Comparison of ENCODE assay signal across 14 cellular contexts in the genomic region with DNA sequence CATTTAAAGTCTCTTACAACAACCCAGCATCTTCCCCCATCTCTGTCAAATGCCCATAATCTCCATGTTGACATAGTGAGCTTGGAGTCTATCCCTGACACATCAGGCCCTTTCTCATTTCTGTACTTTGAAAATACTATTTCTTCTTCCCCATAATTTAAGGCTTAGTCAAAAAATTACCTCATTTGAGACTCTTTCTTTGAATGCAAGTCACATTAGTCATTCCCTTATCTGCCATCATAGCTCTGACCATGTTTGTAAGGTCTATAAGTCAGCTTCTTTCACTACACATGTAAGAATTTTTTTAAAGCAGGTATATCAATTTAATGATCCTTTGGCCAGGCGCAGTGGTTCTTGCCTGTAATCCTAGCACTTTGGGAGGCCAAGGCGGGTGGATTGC.
DNase-seq lines count a peak whose midpoint lies in the region; FAIRE-seq and TF ChIP-seq lines count a peak whose summit lies in the region.
"Had no signal": no experiment of that assay in that cellular context is flagged by ENCODE, and none has a peak within 500 bp of the region (broad histone marks: within the 10 kb centered on the region; RNA-seq: fewer than 3 reads in every experiment).

No MANE protein-coding gene starts in this region.

- no peaks in the 10 kb centered on the region for H3F3A ChIP-seq in MM.1S (ENCODE audit: insufficient read depth, low read length)

- H3K4me2 ChIP-seq in MM.1S (ENCODE audit: low read depth, low read length) = no peak overlapping the region

- no peak overlapping the region for H3K27ac ChIP-seq in MM.1S (ENCODE audit: low read length)
- H3K27ac ChIP-seq: dorsolateral prefrontal cortex, right lobe of liver had no signal

- no peaks in the 10 kb centered on the region for H3K27me3 ChIP-seq in MM.1S (replicated peaks; ENCODE audit: insufficient read depth, low read length)
- H3K27me3 ChIP-seq: dorsolateral prefrontal cortex, MG63, right lobe of liver had no signal

- no peaks in the 10 kb centered on the region for H4K20me1 ChIP-seq in MM.1S (ENCODE audit: insufficient read depth, low read length)

- no peak overlapping the region for H2AFZ ChIP-seq in MM.1S (ENCODE audit: low read length)

- no peaks in the 10 kb centered on the region for H3K9me3 ChIP-seq in MM.1S (replicated peaks; ENCODE audit: insufficient read depth, low read length)
- H3K9me3 ChIP-seq: MG63, right lobe of liver had no signal

- no peak overlapping the region for H3K4me3 ChIP-seq in cardiac fibroblast (replicated peaks in 1 of 2; ENCODE audit: low read depth in 2 of 2, low read length in 2 of 2)
- no peak overlapping the region for H3K4me3 ChIP-seq in MM.1S (ENCODE audit: low read length)
- H3K4me3 ChIP-seq: dorsolateral prefrontal cortex, MG63, right lobe of liver had no signal

- TF ChIP-seq CTCF in cardiac fibroblast (IDR thresholded peaks at IDR 0.05; ENCODE audit: low read depth, low read length) (no peak), MM.1S (IDR thresholded peaks at IDR 0.05; ENCODE audit: low read length) (no peak), GM10266 (IDR thresholded peaks at IDR 0.05; ENCODE audit: control insufficient read depth, insufficient read depth, low read depth, missing control alignments) (no peak)

- no peaks in the 10 kb centered on the region for H3K79me2 ChIP-seq in MM.1S (ENCODE audit: low read length)

- no peak overlapping the region for H3K9ac ChIP-seq in MM.1S (ENCODE audit: low read length)

- FAIRE-seq in HTR-8/SVneo (lab: Jason Lieb, UNC) = no peak

- no peaks in the 10 kb centered on the region for H3K9me2 ChIP-seq in MM.1S (replicated peaks; ENCODE audit: insufficient read depth, low read length)

- no peaks in the 10 kb centered on the region for H3K4me1 ChIP-seq in MM.1S (ENCODE audit: low read length)
- H3K4me1 ChIP-seq: right lobe of liver had no signal

- H3K36me3 ChIP-seq in MM.1S (replicated peaks; ENCODE audit: insufficient read depth, low read length) = no peaks in the 10 kb centered on the region

- peak; percentile 32 for DNase-seq in AG20443 (ENCODE audit: low spot score)
- peak; percentile 38 for DNase-seq in HTR-8/SVneo (ENCODE audit: insufficient read length, low spot score)
- DNase-seq in cardiac fibroblast (ENCODE audit: low read depth in 2 of 2) = peak; percentile 43 to 90
- DNase-seq in kidney tubule cell (ENCODE audit: low spot score) = peak; percentile 90
- DNase-seq in MM.1S = no peak
- DNase-seq in SK-N-DZ (ENCODE audit: low spot score) = no peak
- no peak for DNase-seq in GM10266 (ENCODE audit: extremely low spot score)
- DNase-seq in midbrain (lab: John Stamatoyannopoulos, UW) = no peak
- DNase-seq: CD4-positive, alpha-beta memory T cell; dorsolateral prefrontal cortex; GF-D8; MG63; NCI-H2171 treated with DMSO at 0.1 percent for 48 hours; right lobe of liver had no signal

Comparison
In these comparisons a context has a peak if more than half of its experiments do, and no peak if none do; other contexts are left out.
1. DNase-seq: peak in AG20443 (single experiment), HTR-8/SVneo (single experiment), cardiac fibroblast (2 of 2) and kidney tubule cell (single experiment); none in MM.1S (single experiment), SK-N-DZ (single experiment), GM10266 (single experiment) and midbrain (single experiment).